ENCODE assay signal across 1 cellular context in the genomic region with DNA sequence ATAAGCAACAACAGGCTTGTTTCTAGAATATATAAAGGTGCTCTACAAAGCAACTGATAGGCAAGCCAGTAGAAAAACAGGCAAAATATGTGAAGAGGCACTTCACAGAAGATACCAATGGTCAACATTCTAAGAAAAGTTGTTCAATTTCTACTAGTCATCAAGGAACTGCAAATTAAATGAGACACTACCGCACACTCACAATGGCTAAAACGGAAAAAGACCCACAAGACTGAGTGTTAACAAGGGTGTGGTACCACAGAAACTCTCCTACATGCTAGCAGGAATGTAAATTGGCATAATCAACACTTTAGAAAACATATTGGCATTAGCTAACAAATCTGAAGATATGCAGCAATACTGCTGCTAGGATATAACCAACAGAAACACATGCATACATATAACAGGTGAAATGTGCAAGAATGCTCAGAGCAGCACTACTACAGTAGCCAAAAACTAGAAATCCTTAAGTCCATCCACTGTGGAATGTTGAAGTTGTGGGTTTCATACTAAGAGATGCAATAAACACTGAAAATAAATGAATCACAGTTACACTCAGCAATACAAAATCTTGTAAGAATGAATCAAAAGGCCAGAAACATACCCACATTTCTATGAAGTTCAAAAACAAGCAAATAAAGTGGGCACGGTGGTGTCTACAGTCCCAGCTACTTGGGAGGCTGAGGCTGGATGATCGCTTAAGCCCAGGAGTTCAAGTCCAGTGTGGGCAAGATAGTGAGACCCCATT.
TF ChIP-seq lines count a peak whose summit lies in the region.

No MANE protein-coding gene starts in this region.

TF ChIP-seq in GM12878, 131 proteins besides CTCF, POLR2A, EP300 and RAD21 (continued from another document):
- TF ChIP-seq, protein P1, sequence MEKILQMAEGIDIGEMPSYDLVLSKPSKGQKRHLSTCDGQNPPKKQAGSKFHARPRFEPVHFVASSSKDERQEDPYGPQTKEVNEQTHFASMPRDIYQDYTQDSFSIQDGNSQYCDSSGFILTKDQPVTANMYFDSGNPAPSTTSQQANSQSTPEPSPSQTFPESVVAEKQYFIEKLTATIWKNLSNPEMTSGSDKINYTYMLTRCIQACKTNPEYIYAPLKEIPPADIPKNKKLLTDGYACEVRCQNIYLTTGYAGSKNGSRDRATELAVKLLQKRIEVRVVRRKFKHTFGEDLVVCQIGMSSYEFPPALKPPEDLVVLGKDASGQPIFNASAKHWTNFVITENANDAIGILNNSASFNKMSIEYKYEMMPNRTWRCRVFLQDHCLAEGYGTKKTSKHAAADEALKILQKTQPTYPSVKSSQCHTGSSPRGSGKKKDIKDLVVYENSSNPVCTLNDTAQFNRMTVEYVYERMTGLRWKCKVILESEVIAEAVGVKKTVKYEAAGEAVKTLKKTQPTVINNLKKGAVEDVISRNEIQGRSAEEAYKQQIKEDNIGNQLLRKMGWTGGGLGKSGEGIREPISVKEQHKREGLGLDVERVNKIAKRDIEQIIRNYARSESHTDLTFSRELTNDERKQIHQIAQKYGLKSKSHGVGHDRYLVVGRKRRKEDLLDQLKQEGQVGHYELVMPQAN (conservative IDR thresholded peaks at IDR 0.05), result no peak
- no peak for TF ChIP-seq RFX5 (IDR thresholded peaks at IDR 0.05; ENCODE audit: low read depth, low read length)
- TF ChIP-seq, protein P2, sequence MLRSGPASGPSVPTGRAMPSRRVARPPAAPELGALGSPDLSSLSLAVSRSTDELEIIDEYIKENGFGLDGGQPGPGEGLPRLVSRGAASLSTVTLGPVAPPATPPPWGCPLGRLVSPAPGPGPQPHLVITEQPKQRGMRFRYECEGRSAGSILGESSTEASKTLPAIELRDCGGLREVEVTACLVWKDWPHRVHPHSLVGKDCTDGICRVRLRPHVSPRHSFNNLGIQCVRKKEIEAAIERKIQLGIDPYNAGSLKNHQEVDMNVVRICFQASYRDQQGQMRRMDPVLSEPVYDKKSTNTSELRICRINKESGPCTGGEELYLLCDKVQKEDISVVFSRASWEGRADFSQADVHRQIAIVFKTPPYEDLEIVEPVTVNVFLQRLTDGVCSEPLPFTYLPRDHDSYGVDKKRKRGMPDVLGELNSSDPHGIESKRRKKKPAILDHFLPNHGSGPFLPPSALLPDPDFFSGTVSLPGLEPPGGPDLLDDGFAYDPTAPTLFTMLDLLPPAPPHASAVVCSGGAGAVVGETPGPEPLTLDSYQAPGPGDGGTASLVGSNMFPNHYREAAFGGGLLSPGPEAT (IDR thresholded peaks at IDR 0.05; ENCODE audit: low read depth), result no peak
- TF ChIP-seq, protein P3, sequence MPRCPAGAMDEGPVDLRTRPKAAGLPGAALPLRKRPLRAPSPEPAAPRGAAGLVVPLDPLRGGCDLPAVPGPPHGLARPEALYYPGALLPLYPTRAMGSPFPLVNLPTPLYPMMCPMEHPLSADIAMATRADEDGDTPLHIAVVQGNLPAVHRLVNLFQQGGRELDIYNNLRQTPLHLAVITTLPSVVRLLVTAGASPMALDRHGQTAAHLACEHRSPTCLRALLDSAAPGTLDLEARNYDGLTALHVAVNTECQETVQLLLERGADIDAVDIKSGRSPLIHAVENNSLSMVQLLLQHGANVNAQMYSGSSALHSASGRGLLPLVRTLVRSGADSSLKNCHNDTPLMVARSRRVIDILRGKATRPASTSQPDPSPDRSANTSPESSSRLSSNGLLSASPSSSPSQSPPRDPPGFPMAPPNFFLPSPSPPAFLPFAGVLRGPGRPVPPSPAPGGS (IDR thresholded peaks at IDR 0.05; ENCODE audit: borderline replicate concordance, insufficient read depth, low read depth, low read length, poor library complexity, severe bottlenecking), result no peak
- no peak for TF ChIP-seq STAT3 (IDR thresholded peaks at IDR 0.05; ENCODE audit: low read depth, low read length)
- TF ChIP-seq LARP7 (IDR thresholded peaks at IDR 0.05), result no peak
- TF ChIP-seq, protein P4, sequence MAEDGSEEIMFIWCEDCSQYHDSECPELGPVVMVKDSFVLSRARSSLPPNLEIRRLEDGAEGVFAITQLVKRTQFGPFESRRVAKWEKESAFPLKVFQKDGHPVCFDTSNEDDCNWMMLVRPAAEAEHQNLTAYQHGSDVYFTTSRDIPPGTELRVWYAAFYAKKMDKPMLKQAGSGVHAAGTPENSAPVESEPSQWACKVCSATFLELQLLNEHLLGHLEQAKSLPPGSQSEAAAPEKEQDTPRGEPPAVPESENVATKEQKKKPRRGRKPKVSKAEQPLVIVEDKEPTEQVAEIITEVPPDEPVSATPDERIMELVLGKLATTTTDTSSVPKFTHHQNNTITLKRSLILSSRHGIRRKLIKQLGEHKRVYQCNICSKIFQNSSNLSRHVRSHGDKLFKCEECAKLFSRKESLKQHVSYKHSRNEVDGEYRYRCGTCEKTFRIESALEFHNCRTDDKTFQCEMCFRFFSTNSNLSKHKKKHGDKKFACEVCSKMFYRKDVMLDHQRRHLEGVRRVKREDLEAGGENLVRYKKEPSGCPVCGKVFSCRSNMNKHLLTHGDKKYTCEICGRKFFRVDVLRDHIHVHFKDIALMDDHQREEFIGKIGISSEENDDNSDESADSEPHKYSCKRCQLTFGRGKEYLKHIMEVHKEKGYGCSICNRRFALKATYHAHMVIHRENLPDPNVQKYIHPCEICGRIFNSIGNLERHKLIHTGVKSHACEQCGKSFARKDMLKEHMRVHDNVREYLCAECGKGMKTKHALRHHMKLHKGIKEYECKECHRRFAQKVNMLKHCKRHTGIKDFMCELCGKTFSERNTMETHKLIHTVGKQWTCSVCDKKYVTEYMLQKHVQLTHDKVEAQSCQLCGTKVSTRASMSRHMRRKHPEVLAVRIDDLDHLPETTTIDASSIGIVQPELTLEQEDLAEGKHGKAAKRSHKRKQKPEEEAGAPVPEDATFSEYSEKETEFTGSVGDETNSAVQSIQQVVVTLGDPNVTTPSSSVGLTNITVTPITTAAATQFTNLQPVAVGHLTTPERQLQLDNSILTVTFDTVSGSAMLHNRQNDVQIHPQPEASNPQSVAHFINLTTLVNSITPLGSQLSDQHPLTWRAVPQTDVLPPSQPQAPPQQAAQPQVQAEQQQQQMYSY (CRISPR knock-in tag; IDR thresholded peaks at IDR 0.05), result no peak
- TF ChIP-seq, protein P5, sequence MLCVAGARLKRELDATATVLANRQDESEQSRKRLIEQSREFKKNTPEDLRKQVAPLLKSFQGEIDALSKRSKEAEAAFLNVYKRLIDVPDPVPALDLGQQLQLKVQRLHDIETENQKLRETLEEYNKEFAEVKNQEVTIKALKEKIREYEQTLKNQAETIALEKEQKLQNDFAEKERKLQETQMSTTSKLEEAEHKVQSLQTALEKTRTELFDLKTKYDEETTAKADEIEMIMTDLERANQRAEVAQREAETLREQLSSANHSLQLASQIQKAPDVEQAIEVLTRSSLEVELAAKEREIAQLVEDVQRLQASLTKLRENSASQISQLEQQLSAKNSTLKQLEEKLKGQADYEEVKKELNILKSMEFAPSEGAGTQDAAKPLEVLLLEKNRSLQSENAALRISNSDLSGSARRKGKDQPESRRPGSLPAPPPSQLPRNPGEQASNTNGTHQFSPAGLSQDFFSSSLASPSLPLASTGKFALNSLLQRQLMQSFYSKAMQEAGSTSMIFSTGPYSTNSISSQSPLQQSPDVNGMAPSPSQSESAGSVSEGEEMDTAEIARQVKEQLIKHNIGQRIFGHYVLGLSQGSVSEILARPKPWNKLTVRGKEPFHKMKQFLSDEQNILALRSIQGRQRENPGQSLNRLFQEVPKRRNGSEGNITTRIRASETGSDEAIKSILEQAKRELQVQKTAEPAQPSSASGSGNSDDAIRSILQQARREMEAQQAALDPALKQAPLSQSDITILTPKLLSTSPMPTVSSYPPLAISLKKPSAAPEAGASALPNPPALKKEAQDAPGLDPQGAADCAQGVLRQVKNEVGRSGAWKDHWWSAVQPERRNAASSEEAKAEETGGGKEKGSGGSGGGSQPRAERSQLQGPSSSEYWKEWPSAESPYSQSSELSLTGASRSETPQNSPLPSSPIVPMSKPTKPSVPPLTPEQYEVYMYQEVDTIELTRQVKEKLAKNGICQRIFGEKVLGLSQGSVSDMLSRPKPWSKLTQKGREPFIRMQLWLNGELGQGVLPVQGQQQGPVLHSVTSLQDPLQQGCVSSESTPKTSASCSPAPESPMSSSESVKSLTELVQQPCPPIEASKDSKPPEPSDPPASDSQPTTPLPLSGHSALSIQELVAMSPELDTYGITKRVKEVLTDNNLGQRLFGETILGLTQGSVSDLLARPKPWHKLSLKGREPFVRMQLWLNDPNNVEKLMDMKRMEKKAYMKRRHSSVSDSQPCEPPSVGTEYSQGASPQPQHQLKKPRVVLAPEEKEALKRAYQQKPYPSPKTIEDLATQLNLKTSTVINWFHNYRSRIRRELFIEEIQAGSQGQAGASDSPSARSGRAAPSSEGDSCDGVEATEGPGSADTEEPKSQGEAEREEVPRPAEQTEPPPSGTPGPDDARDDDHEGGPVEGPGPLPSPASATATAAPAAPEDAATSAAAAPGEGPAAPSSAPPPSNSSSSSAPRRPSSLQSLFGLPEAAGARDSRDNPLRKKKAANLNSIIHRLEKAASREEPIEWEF (IDR thresholded peaks at IDR 0.05; ENCODE audit: insufficient replicate concordance, low read depth, low read length), result no peak
- TF ChIP-seq NBN (IDR thresholded peaks at IDR 0.05), result no peak
- TF ChIP-seq MTA3 (IDR thresholded peaks at IDR 0.05; ENCODE audit: borderline replicate concordance, low read length), result no peak
- TF ChIP-seq BCL11A (IDR thresholded peaks at IDR 0.05; ENCODE audit: low read depth, low read length), result no peak
- no peak for TF ChIP-seq RB1 (IDR thresholded peaks at IDR 0.05; ENCODE audit: borderline replicate concordance)
- TF ChIP-seq, protein P6, sequence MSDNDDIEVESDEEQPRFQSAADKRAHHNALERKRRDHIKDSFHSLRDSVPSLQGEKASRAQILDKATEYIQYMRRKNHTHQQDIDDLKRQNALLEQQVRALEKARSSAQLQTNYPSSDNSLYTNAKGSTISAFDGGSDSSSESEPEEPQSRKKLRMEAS (IDR thresholded peaks at IDR 0.05; ENCODE audit: low read depth, low read length), result no peak
- TF ChIP-seq EED (IDR thresholded peaks at IDR 0.05; ENCODE audit: low read depth), result no peak
- TF ChIP-seq, protein P7, sequence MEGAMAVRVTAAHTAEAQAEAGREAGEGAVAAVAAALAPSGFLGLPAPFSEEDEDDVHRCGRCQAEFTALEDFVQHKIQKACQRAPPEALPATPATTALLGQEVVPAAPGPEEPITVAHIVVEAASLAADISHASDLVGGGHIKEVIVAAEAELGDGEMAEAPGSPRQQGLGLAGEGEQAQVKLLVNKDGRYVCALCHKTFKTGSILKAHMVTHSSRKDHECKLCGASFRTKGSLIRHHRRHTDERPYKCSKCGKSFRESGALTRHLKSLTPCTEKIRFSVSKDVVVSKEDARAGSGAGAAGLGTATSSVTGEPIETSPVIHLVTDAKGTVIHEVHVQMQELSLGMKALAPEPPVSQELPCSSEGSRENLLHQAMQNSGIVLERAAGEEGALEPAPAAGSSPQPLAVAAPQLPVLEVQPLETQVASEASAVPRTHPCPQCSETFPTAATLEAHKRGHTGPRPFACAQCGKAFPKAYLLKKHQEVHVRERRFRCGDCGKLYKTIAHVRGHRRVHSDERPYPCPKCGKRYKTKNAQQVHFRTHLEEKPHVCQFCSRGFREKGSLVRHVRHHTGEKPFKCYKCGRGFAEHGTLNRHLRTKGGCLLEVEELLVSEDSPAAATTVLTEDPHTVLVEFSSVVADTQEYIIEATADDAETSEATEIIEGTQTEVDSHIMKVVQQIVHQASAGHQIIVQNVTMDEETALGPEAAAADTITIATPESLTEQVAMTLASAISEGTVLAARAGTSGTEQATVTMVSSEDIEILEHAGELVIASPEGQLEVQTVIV (IDR thresholded peaks at IDR 0.05; ENCODE audit: borderline replicate concordance, partially characterized antibody), result no peak
- TF ChIP-seq ZNF217 (IDR thresholded peaks at IDR 0.05), result no peak
